In genomic region chrX:54842638-54843037, GRCh38 we compare ENCODE assay signal across 1 cellular context.
TF ChIP-seq lines count a peak whose summit lies in the region.

No MANE protein-coding gene starts in this region.

TF ChIP-seq in HepG2, 621 proteins besides CTCF, POLR2A, EP300 and RAD21:
- TF ChIP-seq, protein P1, sequence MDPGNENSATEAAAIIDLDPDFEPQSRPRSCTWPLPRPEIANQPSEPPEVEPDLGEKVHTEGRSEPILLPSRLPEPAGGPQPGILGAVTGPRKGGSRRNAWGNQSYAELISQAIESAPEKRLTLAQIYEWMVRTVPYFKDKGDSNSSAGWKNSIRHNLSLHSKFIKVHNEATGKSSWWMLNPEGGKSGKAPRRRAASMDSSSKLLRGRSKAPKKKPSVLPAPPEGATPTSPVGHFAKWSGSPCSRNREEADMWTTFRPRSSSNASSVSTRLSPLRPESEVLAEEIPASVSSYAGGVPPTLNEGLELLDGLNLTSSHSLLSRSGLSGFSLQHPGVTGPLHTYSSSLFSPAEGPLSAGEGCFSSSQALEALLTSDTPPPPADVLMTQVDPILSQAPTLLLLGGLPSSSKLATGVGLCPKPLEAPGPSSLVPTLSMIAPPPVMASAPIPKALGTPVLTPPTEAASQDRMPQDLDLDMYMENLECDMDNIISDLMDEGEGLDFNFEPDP (CRISPR knock-in tag; conservative IDR thresholded peaks at IDR 0.05), result no peak
- TF ChIP-seq KDM2A (CRISPR knock-in tag; IDR thresholded peaks at IDR 0.05; ENCODE audit: borderline replicate concordance, low read depth), result no peak
- no peak for TF ChIP-seq HDAC6 (IDR thresholded peaks at IDR 0.05; ENCODE audit: low read depth, low read length)
- no peak for TF ChIP-seq ZKSCAN1 (IDR thresholded peaks at IDR 0.05; ENCODE audit: low read length)
